10 cellular contexts compared by ENCODE assay signal in the genomic region with DNA sequence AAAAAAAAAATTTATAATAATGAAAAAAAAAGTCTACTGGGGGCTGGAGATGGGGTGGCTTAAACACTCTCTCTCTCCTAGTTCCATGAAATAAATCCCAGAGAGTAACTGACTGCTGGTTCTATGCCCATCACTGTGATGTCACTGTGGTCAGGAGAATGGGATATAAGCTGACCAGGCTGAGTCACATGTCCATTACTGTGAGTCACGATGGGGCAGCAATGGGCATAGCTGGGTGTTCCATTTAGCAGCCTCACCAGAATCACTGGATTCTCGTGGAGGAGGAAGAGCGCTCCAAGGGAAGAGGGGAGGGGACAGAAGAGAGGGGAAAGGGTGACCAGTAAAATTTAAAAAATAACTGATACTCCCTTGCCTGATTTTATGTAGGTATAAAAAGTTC.
DNase-seq lines count a peak whose midpoint lies in the region; ATAC-seq and TF ChIP-seq lines count a peak whose summit lies in the region.
"Had no signal": no experiment of that assay in that cellular context is flagged by ENCODE, and none has a peak within 500 bp of the region (broad histone marks: within the 10 kb centered on the region; RNA-seq: fewer than 3 reads in every experiment).

No MANE protein-coding gene starts in this region.

- ATAC-seq in HG02610 (IDR thresholded peaks at IDR 0.05; ENCODE audit: unreplicated experiment) = no peak

- no peak for TF ChIP-seq CTCF in HFF-Myc (IDR thresholded peaks at IDR 0.05; ENCODE audit: low read depth, low read length, missing control alignments)

- DNase-seq in HFF-Myc (ENCODE audit: extremely low read depth, low read depth) (peak; percentile 63), T1000 (lab: John Stamatoyannopoulos, UW) (peak; percentile 63), globus pallidus (ENCODE audit: low spot score) (peak; percentile 23), smooth muscle cell of the brain vasculature (ENCODE audit: low read depth, low spot score) (peak; percentile 53), NCI-H345 treated with DMSO at 0.1 percent for 48 hours (lab: John Stamatoyannopoulos, UW; ENCODE audit: unreplicated experiment) (no peak), activated T-cell treated with anti-CD3 and anti-CD28 coated beads for 4 hours (no peak)
- DNase-seq: activated naive CD8-positive, alpha-beta T cell treated with anti-CD3 and anti-CD28 coated beads, Interleukin-2, amount 10 ng/mL, durations not matched to agents 7 days and 5 days; NCI-H1436 had no signal

- no peak overlapping the region for H3K4me3 ChIP-seq in HFF-Myc (replicated peaks; ENCODE audit: low read depth, low read length)
- H3K4me3 ChIP-seq: tibial nerve had no signal

Comparison
In these comparisons a context has a peak if more than half of its experiments do, and no peak if none do; other contexts are left out.
1. DNase-seq: peak in HFF-Myc (single experiment), T1000 (single experiment), globus pallidus (single experiment) and smooth muscle cell of the brain vasculature (single experiment); none in NCI-H345 treated with DMSO at 0.1 percent for 48 hours (single experiment) and activated T-cell treated with anti-CD3 and anti-CD28 coated beads for 4 hours (single experiment).